In the genomic region with DNA sequence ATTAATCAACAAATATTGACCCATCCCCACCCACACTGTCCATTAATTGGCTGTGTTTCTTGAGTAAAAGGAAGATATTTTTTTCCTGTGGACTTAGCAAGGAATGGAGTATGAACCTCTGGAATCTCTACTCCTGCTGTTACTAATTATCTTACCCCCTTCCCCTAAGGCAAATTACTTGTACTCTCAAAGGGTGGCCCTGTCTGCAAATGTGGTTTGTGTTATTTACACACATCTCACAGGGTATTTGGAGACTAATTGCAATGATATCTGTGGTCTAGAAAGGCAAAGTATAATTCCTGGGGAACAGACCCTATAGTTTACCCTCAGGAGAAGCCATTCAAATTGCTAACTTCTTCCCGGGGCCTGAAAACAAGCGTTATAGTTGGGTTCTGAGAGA, we compare ENCODE assay signal across 16 cellular contexts.
"Had no signal": no experiment of that assay in that cellular context is flagged by ENCODE, and none has a peak within 500 bp of the region (broad histone marks: within the 10 kb centered on the region; RNA-seq: fewer than 3 reads in every experiment).

No MANE protein-coding gene starts in this region.

- H3K36me3 ChIP-seq: gastroesophageal sphincter, sigmoid colon, thoracic aorta, vagina had no signal

- H3K27me3 Mint-ChIP-seq: activated naive CD4-positive, alpha-beta T cell treated with anti-CD3 and anti-CD28 coated beads, Interleukin-2, amount 50 U/mL, for 24 hours; brain had no signal

- H3K27ac Mint-ChIP-seq: activated naive CD4-positive, alpha-beta T cell treated with anti-CD3 and anti-CD28 coated beads, Interleukin-2, amount 50 U/mL, for 24 hours; brain; nephron progenitor cell; type B pancreatic cell had no signal

- H3K4me3 ChIP-seq: gastroesophageal sphincter, sigmoid colon, thoracic aorta, vagina had no signal

- H3K4me3 Mint-ChIP-seq: activated naive CD4-positive, alpha-beta T cell treated with anti-CD3 and anti-CD28 coated beads, Interleukin-2, amount 50 U/mL, for 24 hours; brain; nephron progenitor cell; type B pancreatic cell had no signal

- H3K27ac ChIP-seq: gastroesophageal sphincter, parathyroid adenoma, sigmoid colon, thoracic aorta, vagina had no signal

- H3K9me3 Mint-ChIP-seq: activated naive CD4-positive, alpha-beta T cell treated with anti-CD3 and anti-CD28 coated beads, Interleukin-2, amount 50 U/mL, for 24 hours had no signal

- ATAC-seq: gastroesophageal sphincter, left cardiac atrium had no signal

- H3K36me3 Mint-ChIP-seq: activated naive CD4-positive, alpha-beta T cell treated with anti-CD3 and anti-CD28 coated beads, Interleukin-2, amount 50 U/mL, for 24 hours; brain; type B pancreatic cell had no signal

- DNase-seq: activated gamma-delta T cell treated with Interleukin-2 at 50 U/mL for 16 hours; activated T-cell treated with anti-CD3 and anti-CD28 coated beads, Interleukin-2, amount 50 U/mL, for 1 hour; aorta; left cardiac atrium; nephron progenitor cell; sigmoid colon; stimulated activated CD4-positive, alpha-beta T cell treated with anti-CD3 and anti-CD28 coated beads, Interleukin-2, amount 100 ng/mL, for 48 hours; stimulated activated CD8-positive, alpha-beta memory T cell treated with anti-CD3 and anti-CD28 coated beads, Interleukin-4, amount 100 ng/mL, for 48 hours; stimulated activated naive CD4-positive, alpha-beta T cell had no signal

- H3K27me3 ChIP-seq: gastroesophageal sphincter, sigmoid colon, vagina had no signal

- H3K9me3 ChIP-seq: gastroesophageal sphincter, sigmoid colon, thoracic aorta, vagina had no signal
